ENCODE assay signal across 8 cellular contexts in genomic region chr6:35920793-35921732, GRCh38. TPM values are rescaled to one million over a fixed set of nuclear protein-coding genes. Genes with fewer than 3 reads are reported as not detected.
DNase-seq lines count a peak whose midpoint lies in the region; ATAC-seq, FAIRE-seq and TF ChIP-seq lines count a peak whose summit lies in the region.

Gene SRPK1 (minus strand): TSS chr6:35921098. CDS start chr6:35921056, 42 bp downstream.

- peak within 1 kb of the TSS; percentile 48 for H3K27ac ChIP-seq in right cardiac atrium (ENCODE audit: low read length)

- H3K27me3 ChIP-seq in right cardiac atrium (ENCODE audit: control insufficient read depth, insufficient read depth) = no peaks in the 10 kb centered on the region

- DNase-seq in NCI-H1694 (lab: John Stamatoyannopoulos, UW) (peak; percentile 37), anterior cingulate cortex (lab: John Stamatoyannopoulos, UW) (peak; percentile 39 to 92 (median 84)), right cardiac atrium (peak; percentile 88 to 95 (median 95)), putamen (ENCODE audit: low spot score) (peak; percentile 87), urothelium cell line (ENCODE audit: low spot score) (peak; percentile 97)

- ATAC-seq in HG02870 (IDR thresholded peaks at IDR 0.05; ENCODE audit: unreplicated experiment) (peak; percentile 69), right cardiac atrium (peak; percentile 96 to 97)

- H3K9me3 ChIP-seq in right cardiac atrium (ENCODE audit: control insufficient read depth, low read length) = no peaks in the 10 kb centered on the region

- peak within 1 kb of the TSS; percentile 94 for H3K4me3 ChIP-seq in right cardiac atrium (ENCODE audit: low read length)

- H3K4me1 ChIP-seq in right cardiac atrium (ENCODE audit: control insufficient read depth, insufficient read depth, low read length) = no peaks in the 10 kb centered on the region

- peak; percentile 95 for TF ChIP-seq POLR2A in GM15510 (IDR thresholded peaks at IDR 0.05; ENCODE audit: borderline replicate concordance, extremely low read depth, insufficient read length)

- under 1% methylated on average over 69 of the region's 69 CpGs for WGBS in right cardiac atrium

- peak; percentile 88 for FAIRE-seq in urothelium cell line (lab: Jason Lieb, UNC)

- intact Hi-C loops in T-helper 2 cell treated with Interferon-gamma antibody and Interleukin-4, amounts not matched to agents 100 ng/mL and 5 ng/mL, for 36 hours (cut with micrococcal nuclease) = no loop called here
- intact Hi-C loops in right cardiac atrium (cut with DNase I) = no loop called here

RNA-seq across cellular contexts. Expression of gene SRPK1, which starts in this region (rescaled TPM):
- 89.4 and 94.3 TPM in 2 replicates for total RNA-seq in T-helper 2 cell treated with Interferon-gamma antibody and Interleukin-4, amounts not matched to agents 100 ng/mL and 5 ng/mL, for 36 hours
- 10 to 100 TPM; 20.1 to 24.0 (median 21.3) TPM for total RNA-seq in right cardiac atrium
- polyA plus RNA-seq in right cardiac atrium = 7.8 TPM

Comparison
In these comparisons a context has a peak if more than half of its experiments do, and no peak if none do; other contexts are left out.
1. Peak in every context shown above with its lines: DNase-seq, ATAC-seq, H3K4me3 ChIP-seq and H3K27ac ChIP-seq.
2. DNase-seq: peak in every context shown above with its lines; median percentile 97 in urothelium cell line; 95 in right cardiac atrium; 87 in putamen; 84 in anterior cingulate cortex; 37 in NCI-H1694.